Comparison of ENCODE assay signal across 25 cellular contexts in the genomic region with DNA sequence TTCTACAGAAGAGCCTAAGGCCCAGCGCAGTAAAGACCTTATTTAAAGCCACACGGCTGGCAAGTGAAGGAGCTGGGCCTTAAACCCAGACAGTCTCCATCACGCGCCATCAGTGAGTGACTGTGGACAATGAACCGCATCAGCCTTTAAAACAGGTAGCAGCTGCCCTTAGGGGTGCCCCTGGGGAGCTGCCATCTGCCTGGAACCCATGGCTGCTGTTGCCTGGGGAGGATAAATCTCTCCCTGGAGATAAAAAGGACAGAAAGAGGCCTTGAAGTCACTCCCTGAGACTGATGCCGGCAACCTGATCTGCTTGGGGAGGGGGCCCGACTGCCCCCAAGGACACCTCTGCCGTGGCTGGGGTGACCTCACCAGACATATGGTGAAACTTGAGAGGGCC.
A peak's percentile ranks its signal among the peaks of the same experiment; 100 is the strongest.
DNase-seq lines count a peak whose midpoint lies in the region; ATAC-seq and TF ChIP-seq lines count a peak whose summit lies in the region.
"Had no signal": no experiment of that assay in that cellular context is flagged by ENCODE, and none has a peak within 500 bp of the region (broad histone marks: within the 10 kb centered on the region; RNA-seq: fewer than 3 reads in every experiment).

No MANE protein-coding gene starts in this region.

- no peak overlapping the region for H3K4me3 ChIP-seq in BLaER1 treated with 17β-estradiol and CSF1 and Interleukin-3, amounts not matched to agents 10 nM and 100 nM
- H3K4me3 ChIP-seq in dorsolateral prefrontal cortex, result no peak overlapping the region
- H3K4me3 ChIP-seq: body of pancreas, colonic mucosa, neural progenitor cell, upper lobe of right lung had no signal

- intact Hi-C loops in dorsolateral prefrontal cortex (cut with DNase I), result loop anchor here in 1 of 2 donors (5.0 kb wide), 3 partner anchors 53 to 148 kb away; partner anchors contain the start of gene PREX1

- peaks cover 15 to 28% (median 26%) of the 10 kb centered on the region in 3 donors for H3K36me3 Mint-ChIP-seq in immature natural killer cell
- peaks cover 41% of the 10 kb centered on the region for H3K36me3 Mint-ChIP-seq in effector memory CD8-positive, alpha-beta T cell (ENCODE audit: insufficient read depth)

- TF ChIP-seq CTCF in dorsolateral prefrontal cortex (IDR thresholded peaks at IDR 0.05 in 54 of 56, conservative IDR thresholded peaks at IDR 0.05 in 2 of 56; ENCODE audit: low read depth in 1 of 56, partially characterized antibody in 56 of 56), result no peak

- peak; percentile 19 for DNase-seq in NCI-H1092 (lab: John Stamatoyannopoulos, UW)
- peak; percentile 12 for DNase-seq in NCI-H526 treated with DMSO at 0.1 percent for 48 hours (lab: John Stamatoyannopoulos, UW)
- no peak for DNase-seq in immature natural killer cell
- DNase-seq in effector memory CD8-positive, alpha-beta T cell, result no peak
- no peak for DNase-seq in NCI-H1105 treated with DMSO at 0.1 percent for 48 hours (lab: John Stamatoyannopoulos, UW)
- DNase-seq in dorsolateral prefrontal cortex, result no peak
- no peak for DNase-seq in activated CD8-positive, alpha-beta memory T cell treated with anti-CD3 and anti-CD28 coated beads for 24 hours
- DNase-seq: activated CD4-positive, alpha-beta memory T cell treated with anti-CD3 and anti-CD28 coated beads for 36 hours; activated T-cell treated with anti-CD3 and anti-CD28 coated beads, Interleukin-2, amount 50 U/mL, for 24 hours; body of pancreas; CD4-positive, alpha-beta T cell; colonic mucosa; H7; IMR-90; left colon; MM.1S; NCI-H446; SHP77; upper lobe of right lung had no signal

- no peaks in the 10 kb centered on the region for H3K27me3 ChIP-seq in BLaER1 treated with 17β-estradiol and CSF1 and Interleukin-3, amounts not matched to agents 10 nM and 100 nM
- no peaks in the 10 kb centered on the region for H3K27me3 ChIP-seq in dorsolateral prefrontal cortex
- H3K27me3 ChIP-seq: body of pancreas, colonic mucosa, upper lobe of right lung had no signal

- peaks cover 0 to 100% (median 0%) of the 10 kb centered on the region in 11 experiments; a peak in 5 of 22 replicates for H4K20me1 ChIP-seq in BLaER1 treated with 17β-estradiol and CSF1 and Interleukin-3, amounts not matched to agents 10 nM and 100 nM

- H3K4me2 ChIP-seq in BLaER1 treated with 17β-estradiol and CSF1 and Interleukin-3, amounts not matched to agents 10 nM and 100 nM, result peak overlapping the region; percentile 2 to 88 (median 72); a peak in 20 of 22 replicates
- H3K4me2 ChIP-seq: neural progenitor cell had no signal

- ATAC-seq in effector memory CD8-positive, alpha-beta T cell (replicated peaks), result no peak
- ATAC-seq: activated naive CD4-positive, alpha-beta T cell treated with anti-CD3 and anti-CD28 coated beads, Interleukin-2, amount 50 U/mL, for 72 hours; body of pancreas; left colon; upper lobe of right lung had no signal

- peaks cover 0 to 57% (median 0%) of the 10 kb centered on the region in 11 experiments; a peak in 10 of 22 replicates for H3K36me3 ChIP-seq in BLaER1 treated with 17β-estradiol and CSF1 and Interleukin-3, amounts not matched to agents 10 nM and 100 nM
- H3K36me3 ChIP-seq: colonic mucosa, neural progenitor cell, upper lobe of right lung had no signal

- peaks cover 5 to 12% (median 7%) of the 10 kb centered on the region in 3 donors for H3K27me3 Mint-ChIP-seq in immature natural killer cell (ENCODE audit: low read depth in 3 of 3)
- H3K27me3 Mint-ChIP-seq in effector memory CD8-positive, alpha-beta T cell, result no peaks in the 10 kb centered on the region
- H3K27me3 Mint-ChIP-seq: activated CD4-positive, alpha-beta memory T cell treated with anti-CD3 and anti-CD28 coated beads for 36 hours; activated T-cell treated with anti-CD3 and anti-CD28 coated beads, Interleukin-2, amount 50 U/mL, for 24 hours; CD4-positive, alpha-beta T cell; stimulated activated naive CD8-positive, alpha-beta T cell treated with anti-CD3 and anti-CD28 coated beads, Interleukin-15, Interleukin-2, amounts not matched to agents 100 ng/mL and 50 ng/mL, for 24 hours had no signal

- peaks cover 12 to 40% (median 25%) of the 10 kb centered on the region in 11 experiments; a peak in 21 of 22 replicates for H3K9me3 ChIP-seq in BLaER1 treated with 17β-estradiol and CSF1 and Interleukin-3, amounts not matched to agents 10 nM and 100 nM (replicated peaks in 1 of 11)
- H3K9me3 ChIP-seq: body of pancreas, colonic mucosa, upper lobe of right lung had no signal

- H3K4me1 ChIP-seq in BLaER1 treated with 17β-estradiol and CSF1 and Interleukin-3, amounts not matched to agents 10 nM and 100 nM, result peaks cover 67 to 97% (median 91%) of the 10 kb centered on the region in 10 experiments
- H3K4me1 ChIP-seq: body of pancreas, colonic mucosa had no signal

- H3K4me3 Mint-ChIP-seq in immature natural killer cell, result no peak overlapping the region
- H3K4me3 Mint-ChIP-seq in effector memory CD8-positive, alpha-beta T cell, result no peak overlapping the region
- H3K4me3 Mint-ChIP-seq: activated CD4-positive, alpha-beta memory T cell treated with anti-CD3 and anti-CD28 coated beads for 36 hours; activated T-cell treated with anti-CD3 and anti-CD28 coated beads, Interleukin-2, amount 50 U/mL, for 24 hours; CD4-positive, alpha-beta T cell; neural progenitor cell; stimulated activated naive CD8-positive, alpha-beta T cell treated with anti-CD3 and anti-CD28 coated beads, Interleukin-15, Interleukin-2, amounts not matched to agents 100 ng/mL and 50 ng/mL, for 24 hours had no signal

- peaks cover 0 to 99% of the 10 kb centered on the region in 2 donors for H3K4me1 Mint-ChIP-seq in immature natural killer cell
- H3K4me1 Mint-ChIP-seq in effector memory CD8-positive, alpha-beta T cell (ENCODE audit: low read depth in 2 of 2), result peaks cover 80 to 95% of the 10 kb centered on the region in 2 donors

- H3K9me3 Mint-ChIP-seq in immature natural killer cell, result no peaks in the 10 kb centered on the region
- no peaks in the 10 kb centered on the region for H3K9me3 Mint-ChIP-seq in effector memory CD8-positive, alpha-beta T cell

- H3K9ac ChIP-seq in BLaER1 treated with 17β-estradiol and CSF1 and Interleukin-3, amounts not matched to agents 10 nM and 100 nM, result peak overlapping the region in 5 of 11 experiments; percentile 5 to 61 (median 50); a peak in 9 of 22 replicates
- H3K9ac ChIP-seq: neural progenitor cell had no signal

- peak overlapping the region in 8 of 11 experiments; percentile 47 to 93 (median 76); a peak in 13 of 22 replicates for H3K27ac ChIP-seq in BLaER1 treated with 17β-estradiol and CSF1 and Interleukin-3, amounts not matched to agents 10 nM and 100 nM
- H3K27ac ChIP-seq in dorsolateral prefrontal cortex, result peak overlapping the region in 9 of 59 donors; percentile 8 to 99 (median 44)
- H3K27ac ChIP-seq: body of pancreas, colonic mucosa, epithelial cell of prostate, neural progenitor cell, upper lobe of right lung, VCaP had no signal

- peak overlapping the region in 5 of 6 donors; percentile 13 to 98 (median 76) for H3K27ac Mint-ChIP-seq in immature natural killer cell
- H3K27ac Mint-ChIP-seq in effector memory CD8-positive, alpha-beta T cell, result peak overlapping the region in 1 of 2 donors; percentile 92

Comparison
In these comparisons a context has a peak if more than half of its experiments do, and no peak if none do; other contexts are left out.
1. DNase-seq: peak in NCI-H1092 (single experiment) and NCI-H526 treated with DMSO at 0.1 percent for 48 hours (single experiment); none in immature natural killer cell (0 of 3), effector memory CD8-positive, alpha-beta T cell (0 of 3), NCI-H1105 treated with DMSO at 0.1 percent for 48 hours (single experiment), dorsolateral prefrontal cortex (0 of 10) and activated CD8-positive, alpha-beta memory T cell treated with anti-CD3 and anti-CD28 coated beads for 24 hours (single experiment).